8 cellular contexts compared by ENCODE assay signal in genomic region chr6:37207903-37208456, GRCh38. TPM values are rescaled to one million over a fixed set of nuclear protein-coding genes. Genes with fewer than 3 reads are reported as not detected.
DNase-seq lines count a peak whose midpoint lies in the region; ATAC-seq, FAIRE-seq and TF ChIP-seq lines count a peak whose summit lies in the region.

No MANE protein-coding gene starts in this region.

- no peaks in the 10 kb centered on the region for H3K9me3 Mint-ChIP-seq in effector memory CD8-positive, alpha-beta T cell
- no peaks in the 10 kb centered on the region for H3K9me3 Mint-ChIP-seq in mesothelial cell of epicardium

- DNase-seq in GM10266 (ENCODE audit: extremely low spot score): peak; percentile 72
- DNase-seq in HTR-8/SVneo (ENCODE audit: insufficient read length, low spot score): peak; percentile 79
- peak; percentile 55 to 78 for DNase-seq in NOMO-1 (lab: John Stamatoyannopoulos, UW; ENCODE audit: unreplicated experiment in 2 of 2)
- DNase-seq in activated CD8-positive, alpha-beta memory T cell treated with anti-CD3 and anti-CD28 coated beads for 24 hours: peak; percentile 98
- DNase-seq in effector memory CD8-positive, alpha-beta T cell: peak; percentile 85 to 92 (median 90)
- DNase-seq in mesothelial cell of epicardium (ENCODE audit: low spot score in 2 of 2, unreplicated experiment in 2 of 2): peak in 1 of 2 experiments; percentile 67
- DNase-seq in stimulated activated CD8-positive, alpha-beta memory T cell treated with anti-CD3 and anti-CD28 coated beads, Interleukin-4, amount 100 ng/mL, for 24 hours (ENCODE audit: low read depth): peak; percentile 84

- TF ChIP-seq CTCF in GM10266 (IDR thresholded peaks at IDR 0.05; ENCODE audit: control insufficient read depth, insufficient read depth, low read depth, missing control alignments) (peak; percentile 69), mesothelial cell of epicardium (IDR thresholded peaks at IDR 0.05; ENCODE audit: unreplicated experiment) (peak; percentile 71)

- no peaks in the 10 kb centered on the region for H3K27me3 Mint-ChIP-seq in effector memory CD8-positive, alpha-beta T cell
- H3K27me3 Mint-ChIP-seq in mesothelial cell of epicardium (ENCODE audit: low read depth): no peaks in the 10 kb centered on the region

- ATAC-seq in effector memory CD8-positive, alpha-beta T cell (replicated peaks): peak; percentile 83
- ATAC-seq in HG02981 (IDR thresholded peaks at IDR 0.05; ENCODE audit: unreplicated experiment): no peak

- peaks cover 33 to 42% of the 10 kb centered on the region in 2 donors for H3K4me1 Mint-ChIP-seq in effector memory CD8-positive, alpha-beta T cell (ENCODE audit: low read depth in 2 of 2)
- H3K4me1 Mint-ChIP-seq in mesothelial cell of epicardium: peaks cover 12% of the 10 kb centered on the region

- peak overlapping the region; percentile 3 to 55 for H3K4me3 Mint-ChIP-seq in effector memory CD8-positive, alpha-beta T cell
- H3K4me3 Mint-ChIP-seq in mesothelial cell of epicardium: no peak overlapping the region

- peaks cover 4% of the 10 kb centered on the region for H3K36me3 Mint-ChIP-seq in effector memory CD8-positive, alpha-beta T cell (ENCODE audit: insufficient read depth)
- H3K36me3 Mint-ChIP-seq in mesothelial cell of epicardium: no peaks in the 10 kb centered on the region

- peak overlapping the region; percentile 3 to 57 for H3K27ac Mint-ChIP-seq in effector memory CD8-positive, alpha-beta T cell
- no peak overlapping the region for H3K27ac Mint-ChIP-seq in mesothelial cell of epicardium

- FAIRE-seq in HTR-8/SVneo (lab: Jason Lieb, UNC): no peak

RNA-seq across cellular contexts. Expression of gene PIM1, which starts 38.0 kb away (rescaled TPM):
- 26.2 to 30.3 TPM (median 28.6 TPM) in 3 replicates for total RNA-seq in mesothelial cell of epicardium

RNA-seq across cellular contexts. Expression of gene TBC1D22B, which starts 49.6 kb away (rescaled TPM):
- total RNA-seq in mesothelial cell of epicardium: 14.8 to 15.2 TPM (median 15.1 TPM) in 3 replicates

RNA-seq across cellular contexts. Expression of gene TMEM217, which starts 50.0 kb away (rescaled TPM):
- 1.5 to 2.7 TPM (median 2.0 TPM) in 3 replicates for total RNA-seq in mesothelial cell of epicardium
